ENCODE assay signal across 24 cellular contexts in the genomic region with DNA sequence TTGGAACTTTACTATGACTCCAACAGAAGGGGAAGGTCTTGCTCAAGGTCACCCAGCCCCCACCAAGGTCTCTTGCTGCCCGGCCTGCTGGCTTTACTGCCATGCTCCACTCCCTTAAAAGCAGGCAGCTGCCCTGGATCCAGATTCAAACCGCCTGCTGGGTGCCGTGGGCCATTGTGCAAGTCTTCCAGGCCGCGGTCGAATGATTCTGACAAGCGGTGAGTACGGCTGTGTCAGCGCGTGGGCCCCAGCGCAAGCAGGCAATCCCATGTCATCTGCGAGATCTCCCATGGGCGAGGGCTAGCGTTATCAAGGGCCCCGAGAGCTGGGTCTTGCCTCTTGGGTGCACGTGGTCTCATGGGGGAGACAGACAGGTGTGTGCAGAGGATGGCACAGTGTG. TPM values are rescaled to one million over a fixed set of nuclear protein-coding genes. Genes with fewer than 3 reads are reported as not detected.
A peak's percentile ranks its signal among the peaks of the same experiment; 100 is the strongest.
DNase-seq lines count a peak whose midpoint lies in the region; ATAC-seq, FAIRE-seq and TF ChIP-seq lines count a peak whose summit lies in the region.
"Had no signal": no experiment of that assay in that cellular context is flagged by ENCODE, and none has a peak within 500 bp of the region (broad histone marks: within the 10 kb centered on the region; RNA-seq: fewer than 3 reads in every experiment).

No MANE protein-coding gene starts in this region.

- no peaks in the 10 kb centered on the region for H3K4me1 Mint-ChIP-seq in activated CD8-positive, alpha-beta memory T cell treated with anti-CD3 and anti-CD28 coated beads, Interleukin-2, amount 10 ng/mL, durations not matched to agents 7 days and 5 days

- DNase-seq in left ventricle myocardium inferior = no peak
- DNase-seq in left ventricle myocardium superior = no peak
- peak; percentile 61 for DNase-seq in cerebellum (ENCODE audit: low spot score)
- DNase-seq in midbrain (lab: John Stamatoyannopoulos, UW) = peak; percentile 58
- no peak for DNase-seq in urothelium cell line (ENCODE audit: low spot score)
- DNase-seq in sciatic nerve (ENCODE audit: low spot score) = no peak
- DNase-seq in activated CD8-positive, alpha-beta memory T cell treated with anti-CD3 and anti-CD28 coated beads, Interleukin-2, amount 10 ng/mL, durations not matched to agents 7 days and 5 days = no peak
- DNase-seq in RKO (ENCODE audit: low spot score) = no peak
- DNase-seq: activated CD4-positive, CD25-positive, alpha-beta regulatory T cell treated with anti-CD3 and anti-CD28 coated beads, Interleukin-2, amount 50 U/mL, for 72 hours; activated CD8-positive, alpha-beta T cell treated with anti-CD3 and anti-CD28 coated beads, Interleukin-2, amount 10 ng/mL, durations not matched to agents 7 days and 5 days; activated naive CD4-positive, alpha-beta T cell treated with Interleukin-2 at 50 U/mL for 16 hours; activated T-cell treated with anti-CD3 and anti-CD28 coated beads, Interleukin-2, amount 50 U/mL, for 4 hours; erythroblast; GOT3; islet precursor cell; NCI-H2107; OCI-M1; SHP77; stomach had no signal

- H3K36me3 ChIP-seq in left ventricle myocardium inferior = no peaks in the 10 kb centered on the region
- H3K36me3 ChIP-seq: cardiac muscle cell, stomach, upper lobe of left lung had no signal

- no peaks in the 10 kb centered on the region for H3K27me3 ChIP-seq in left ventricle myocardium inferior (ENCODE audit: low read depth)
- H3K27me3 ChIP-seq: cardiac muscle cell, upper lobe of left lung had no signal

- no peaks in the 10 kb centered on the region for H3K9me3 Mint-ChIP-seq in activated CD8-positive, alpha-beta memory T cell treated with anti-CD3 and anti-CD28 coated beads, Interleukin-2, amount 10 ng/mL, durations not matched to agents 7 days and 5 days (ENCODE audit: low read depth)
- H3K9me3 Mint-ChIP-seq: activated T-cell treated with anti-CD3 and anti-CD28 coated beads, Interleukin-2, amount 50 U/mL, for 4 hours had no signal

- H3K9me3 ChIP-seq in left ventricle myocardium inferior (replicated peaks) = no peaks in the 10 kb centered on the region
- H3K9me3 ChIP-seq: stomach, upper lobe of left lung had no signal

- peaks cover 80% of the 10 kb centered on the region for H3K4me1 ChIP-seq in left ventricle myocardium inferior

- no peak overlapping the region for H3K4me3 Mint-ChIP-seq in activated CD8-positive, alpha-beta memory T cell treated with anti-CD3 and anti-CD28 coated beads, Interleukin-2, amount 10 ng/mL, durations not matched to agents 7 days and 5 days
- H3K4me3 Mint-ChIP-seq: activated CD8-positive, alpha-beta T cell treated with anti-CD3 and anti-CD28 coated beads, Interleukin-2, amount 10 ng/mL, durations not matched to agents 7 days and 5 days; activated T-cell treated with anti-CD3 and anti-CD28 coated beads, Interleukin-2, amount 50 U/mL, for 4 hours had no signal

- peaks cover 34% of the 10 kb centered on the region for H3K27me3 Mint-ChIP-seq in activated CD8-positive, alpha-beta memory T cell treated with anti-CD3 and anti-CD28 coated beads, Interleukin-2, amount 10 ng/mL, durations not matched to agents 7 days and 5 days

- FAIRE-seq in urothelium cell line (lab: Jason Lieb, UNC) = peak; percentile 46
- FAIRE-seq: frontal cortex, HepG2 had no signal

- no peaks in the 10 kb centered on the region for H3K36me3 Mint-ChIP-seq in activated CD8-positive, alpha-beta memory T cell treated with anti-CD3 and anti-CD28 coated beads, Interleukin-2, amount 10 ng/mL, durations not matched to agents 7 days and 5 days

- ATAC-seq in left ventricle myocardium superior (no peak), sciatic nerve (no peak)
- ATAC-seq in activated CD8-positive, alpha-beta memory T cell treated with anti-CD3 and anti-CD28 coated beads, Interleukin-2, amount 10 ng/mL, durations not matched to agents 7 days and 5 days = no peak
- ATAC-seq: activated CD8-positive, alpha-beta T cell treated with anti-CD3 and anti-CD28 coated beads, Interleukin-2, amount 10 ng/mL, durations not matched to agents 7 days and 5 days; activated T-cell treated with anti-CD3 and anti-CD28 coated beads, Interleukin-2, amount 50 U/mL, for 4 hours; HepG2; right cardiac atrium had no signal

- TF ChIP-seq CTCF in left ventricle myocardium inferior (IDR thresholded peaks at IDR 0.05; ENCODE audit: borderline replicate concordance) = no peak

- no peak overlapping the region for H3K4me3 ChIP-seq in left ventricle myocardium inferior
- H3K4me3 ChIP-seq: cardiac muscle cell, stomach, upper lobe of left lung had no signal

- peak overlapping the region; percentile 88 for H3K27ac ChIP-seq in left ventricle myocardium inferior (replicated peaks)
- H3K27ac ChIP-seq: cardiac muscle cell, stomach had no signal

- no peak overlapping the region for H3K27ac Mint-ChIP-seq in activated CD8-positive, alpha-beta memory T cell treated with anti-CD3 and anti-CD28 coated beads, Interleukin-2, amount 10 ng/mL, durations not matched to agents 7 days and 5 days
- H3K27ac Mint-ChIP-seq: activated CD8-positive, alpha-beta T cell treated with anti-CD3 and anti-CD28 coated beads, Interleukin-2, amount 10 ng/mL, durations not matched to agents 7 days and 5 days had no signal

- CTCF ChIA-PET in activated CD8-positive, alpha-beta memory T cell treated with anti-CD3 and anti-CD28 coated beads, Interleukin-2, amount 10 ng/mL, durations not matched to agents 7 days and 5 days (lab: Charles Lee) = no interaction called here

- intact Hi-C loops in left ventricle myocardium inferior (cut with micrococcal nuclease) = no loop called here
- intact Hi-C loops in left ventricle myocardium superior (cut with micrococcal nuclease) = no loop called here
- intact Hi-C loops in sciatic nerve (cut with DNase I) = no loop called here

RNA-seq across cellular contexts. Expression of gene CORO2B, which starts 37.6 kb away (rescaled TPM):
- total RNA-seq in left ventricle myocardium inferior (5.0 TPM), left ventricle myocardium superior (5.9 TPM), cerebellum (30.2 TPM), sciatic nerve (10.2 TPM)
- not detected for total RNA-seq in activated CD8-positive, alpha-beta memory T cell treated with anti-CD3 and anti-CD28 coated beads, Interleukin-2, amount 10 ng/mL, durations not matched to agents 7 days and 5 days
- total RNA-seq: activated CD8-positive, alpha-beta T cell treated with anti-CD3 and anti-CD28 coated beads, Interleukin-2, amount 10 ng/mL, durations not matched to agents 7 days and 5 days had no signal

Comparison
In these comparisons a context has a peak if more than half of its experiments do, and no peak if none do; other contexts are left out.
1. DNase-seq: peak in cerebellum (single experiment) and midbrain (single experiment); none in left ventricle myocardium inferior (single experiment), left ventricle myocardium superior (single experiment), urothelium cell line (single experiment), sciatic nerve (single experiment), activated CD8-positive, alpha-beta memory T cell treated with anti-CD3 and anti-CD28 coated beads, Interleukin-2, amount 10 ng/mL, durations not matched to agents 7 days and 5 days (single experiment) and RKO (single experiment).